1 cellular context compared by ENCODE assay signal in the genomic region with DNA sequence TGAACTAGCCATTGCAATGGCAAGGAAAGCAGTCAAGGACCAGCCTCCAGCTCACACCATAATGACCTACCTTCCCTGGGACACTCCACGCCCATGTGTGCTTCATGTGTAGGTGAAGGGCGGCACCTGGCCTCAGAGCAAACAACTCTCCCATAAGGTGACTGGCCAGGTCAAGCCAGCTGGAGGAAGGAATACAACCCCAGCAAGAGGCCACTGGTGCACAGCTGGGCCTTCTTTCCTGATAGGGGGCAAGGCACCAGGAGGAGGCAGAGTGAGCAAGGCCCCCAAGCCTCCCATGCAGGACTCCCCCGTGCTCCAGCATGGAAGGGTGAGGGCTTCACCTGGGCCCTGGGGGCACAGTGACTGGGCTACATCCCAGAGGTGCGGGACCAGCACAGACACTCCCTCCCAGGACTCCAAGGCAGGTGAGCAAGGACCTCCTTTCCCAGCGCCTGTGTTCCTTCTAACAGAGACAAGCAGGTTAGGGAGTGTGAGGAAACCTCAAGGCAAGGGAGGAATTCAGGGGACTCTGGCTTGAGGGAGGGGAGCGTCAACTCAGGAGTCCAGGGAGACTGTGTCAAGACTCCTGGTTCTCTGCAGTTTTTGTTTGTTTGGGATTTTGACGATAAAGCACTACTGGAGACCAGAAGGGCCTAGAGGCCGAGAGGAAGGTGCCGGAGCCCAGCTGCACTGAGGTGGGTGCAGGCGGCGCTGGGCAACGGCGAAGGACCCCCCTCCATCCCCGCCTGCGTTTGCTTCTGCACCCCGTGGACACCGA.
TF ChIP-seq lines count a peak whose summit lies in the region.

No MANE protein-coding gene starts in this region.

TF ChIP-seq in GM23338, 12 proteins besides CTCF, POLR2A, EP300 and RAD21:
- TF ChIP-seq, protein P1, sequence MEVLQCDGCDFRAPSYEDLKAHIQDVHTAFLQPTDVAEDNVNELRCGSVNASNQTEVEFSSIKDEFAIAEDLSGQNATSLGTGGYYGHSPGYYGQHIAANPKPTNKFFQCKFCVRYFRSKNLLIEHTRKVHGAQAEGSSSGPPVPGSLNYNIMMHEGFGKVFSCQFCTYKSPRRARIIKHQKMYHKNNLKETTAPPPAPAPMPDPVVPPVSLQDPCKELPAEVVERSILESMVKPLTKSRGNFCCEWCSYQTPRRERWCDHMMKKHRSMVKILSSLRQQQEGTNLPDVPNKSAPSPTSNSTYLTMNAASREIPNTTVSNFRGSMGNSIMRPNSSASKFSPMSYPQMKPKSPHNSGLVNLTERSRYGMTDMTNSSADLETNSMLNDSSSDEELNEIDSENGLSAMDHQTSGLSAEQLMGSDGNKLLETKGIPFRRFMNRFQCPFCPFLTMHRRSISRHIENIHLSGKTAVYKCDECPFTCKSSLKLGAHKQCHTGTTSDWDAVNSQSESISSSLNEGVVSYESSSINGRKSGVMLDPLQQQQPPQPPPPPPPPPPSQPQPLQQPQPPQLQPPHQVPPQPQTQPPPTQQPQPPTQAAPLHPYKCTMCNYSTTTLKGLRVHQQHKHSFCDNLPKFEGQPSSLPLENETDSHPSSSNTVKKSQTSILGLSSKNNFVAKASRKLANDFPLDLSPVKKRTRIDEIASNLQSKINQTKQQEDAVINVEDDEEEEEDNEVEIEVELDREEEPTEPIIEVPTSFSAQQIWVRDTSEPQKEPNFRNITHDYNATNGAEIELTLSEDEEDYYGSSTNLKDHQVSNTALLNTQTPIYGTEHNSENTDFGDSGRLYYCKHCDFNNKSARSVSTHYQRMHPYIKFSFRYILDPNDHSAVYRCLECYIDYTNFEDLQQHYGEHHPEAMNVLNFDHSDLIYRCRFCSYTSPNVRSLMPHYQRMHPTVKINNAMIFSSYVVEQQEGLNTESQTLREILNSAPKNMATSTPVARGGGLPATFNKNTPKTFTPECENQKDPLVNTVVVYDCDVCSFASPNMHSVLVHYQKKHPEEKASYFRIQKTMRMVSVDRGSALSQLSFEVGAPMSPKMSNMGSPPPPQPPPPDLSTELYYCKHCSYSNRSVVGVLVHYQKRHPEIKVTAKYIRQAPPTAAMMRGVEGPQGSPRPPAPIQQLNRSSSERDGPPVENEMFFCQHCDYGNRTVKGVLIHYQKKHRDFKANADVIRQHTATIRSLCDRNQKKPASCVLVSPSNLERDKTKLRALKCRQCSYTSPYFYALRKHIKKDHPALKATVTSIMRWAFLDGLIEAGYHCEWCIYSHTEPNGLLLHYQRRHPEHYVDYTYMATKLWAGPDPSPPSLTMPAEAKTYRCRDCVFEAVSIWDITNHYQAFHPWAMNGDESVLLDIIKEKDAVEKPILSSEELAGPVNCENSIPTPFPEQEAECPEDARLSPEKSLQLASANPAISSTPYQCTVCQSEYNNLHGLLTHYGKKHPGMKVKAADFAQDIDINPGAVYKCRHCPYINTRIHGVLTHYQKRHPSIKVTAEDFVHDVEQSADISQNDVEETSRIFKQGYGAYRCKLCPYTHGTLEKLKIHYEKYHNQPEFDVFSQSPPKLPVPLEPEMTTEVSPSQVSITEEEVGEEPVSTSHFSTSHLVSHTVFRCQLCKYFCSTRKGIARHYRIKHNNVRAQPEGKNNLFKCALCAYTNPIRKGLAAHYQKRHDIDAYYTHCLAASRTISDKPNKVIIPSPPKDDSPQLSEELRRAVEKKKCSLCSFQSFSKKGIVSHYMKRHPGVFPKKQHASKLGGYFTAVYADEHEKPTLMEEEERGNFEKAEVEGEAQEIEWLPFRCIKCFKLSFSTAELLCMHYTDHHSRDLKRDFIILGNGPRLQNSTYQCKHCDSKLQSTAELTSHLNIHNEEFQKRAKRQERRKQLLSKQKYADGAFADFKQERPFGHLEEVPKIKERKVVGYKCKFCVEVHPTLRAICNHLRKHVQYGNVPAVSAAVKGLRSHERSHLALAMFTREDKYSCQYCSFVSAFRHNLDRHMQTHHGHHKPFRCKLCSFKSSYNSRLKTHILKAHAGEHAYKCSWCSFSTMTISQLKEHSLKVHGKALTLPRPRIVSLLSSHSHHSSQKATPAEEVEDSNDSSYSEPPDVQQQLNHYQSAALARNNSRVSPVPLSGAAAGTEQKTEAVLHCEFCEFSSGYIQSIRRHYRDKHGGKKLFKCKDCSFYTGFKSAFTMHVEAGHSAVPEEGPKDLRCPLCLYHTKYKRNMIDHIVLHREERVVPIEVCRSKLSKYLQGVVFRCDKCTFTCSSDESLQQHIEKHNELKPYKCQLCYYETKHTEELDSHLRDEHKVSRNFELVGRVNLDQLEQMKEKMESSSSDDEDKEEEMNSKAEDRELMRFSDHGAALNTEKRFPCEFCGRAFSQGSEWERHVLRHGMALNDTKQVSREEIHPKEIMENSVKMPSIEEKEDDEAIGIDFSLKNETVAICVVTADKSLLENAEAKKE (CRISPR knock-in tag; IDR thresholded peaks at IDR 0.05), result no peak
- TF ChIP-seq NANOG (IDR thresholded peaks at IDR 0.05; ENCODE audit: borderline replicate concordance) (no peak), JUNB (IDR thresholded peaks at IDR 0.05; ENCODE audit: unreplicated experiment) (no peak), EZH2phosphoT487 (IDR thresholded peaks at IDR 0.05; ENCODE audit: unreplicated experiment) (no peak), CREB1 (CRISPR knock-in tag; IDR thresholded peaks at IDR 0.05; ENCODE audit: low read depth) (no peak), POLR2AphosphoS5 (IDR thresholded peaks at IDR 0.05; ENCODE audit: low read depth) (no peak), STAT1 (IDR thresholded peaks at IDR 0.05; ENCODE audit: unreplicated experiment) (no peak), EZH2 (IDR thresholded peaks at IDR 0.05; ENCODE audit: low read depth, unreplicated experiment) (no peak), ZNF114 (CRISPR knock-in tag; IDR thresholded peaks at IDR 0.05) (no peak)
- TF ChIP-seq, protein P2, sequence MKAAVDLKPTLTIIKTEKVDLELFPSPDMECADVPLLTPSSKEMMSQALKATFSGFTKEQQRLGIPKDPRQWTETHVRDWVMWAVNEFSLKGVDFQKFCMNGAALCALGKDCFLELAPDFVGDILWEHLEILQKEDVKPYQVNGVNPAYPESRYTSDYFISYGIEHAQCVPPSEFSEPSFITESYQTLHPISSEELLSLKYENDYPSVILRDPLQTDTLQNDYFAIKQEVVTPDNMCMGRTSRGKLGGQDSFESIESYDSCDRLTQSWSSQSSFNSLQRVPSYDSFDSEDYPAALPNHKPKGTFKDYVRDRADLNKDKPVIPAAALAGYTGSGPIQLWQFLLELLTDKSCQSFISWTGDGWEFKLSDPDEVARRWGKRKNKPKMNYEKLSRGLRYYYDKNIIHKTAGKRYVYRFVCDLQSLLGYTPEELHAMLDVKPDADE (IDR thresholded peaks at IDR 0.05), result no peak
TF ChIP-seq in GM23338: peak in this region for 0.
